Comparison of ENCODE assay signal across 9 cellular contexts in the genomic region with DNA sequence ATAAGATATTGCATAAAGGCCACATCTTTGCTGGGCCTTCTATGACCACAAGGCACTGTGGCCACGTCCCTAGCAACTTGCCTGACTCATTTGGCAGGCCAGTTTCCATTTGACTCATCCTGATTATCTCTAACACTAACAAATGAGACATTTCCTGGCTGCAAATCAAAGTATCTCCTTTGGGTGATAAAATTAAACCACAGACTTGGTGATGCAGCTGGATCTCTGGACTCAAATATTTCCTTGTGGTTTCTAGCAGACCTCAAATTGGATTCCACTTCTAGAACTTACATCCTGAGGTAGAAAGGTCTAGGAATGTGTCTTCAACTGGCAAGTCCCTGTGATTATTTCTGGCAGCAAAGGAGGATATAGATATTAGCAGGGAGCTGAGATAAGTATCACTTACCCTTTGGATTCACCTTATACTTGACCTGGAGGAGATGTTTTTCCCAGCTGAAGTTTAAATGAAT.
DNase-seq lines count a peak whose midpoint lies in the region; ATAC-seq, FAIRE-seq and TF ChIP-seq lines count a peak whose summit lies in the region.
"Had no signal": no experiment of that assay in that cellular context is flagged by ENCODE, and none has a peak within 500 bp of the region (broad histone marks: within the 10 kb centered on the region; RNA-seq: fewer than 3 reads in every experiment).

No MANE protein-coding gene starts in this region.

- H3K9me3 Mint-ChIP-seq in activated T-helper 1 cell treated with anti-CD3 and anti-CD28 coated beads, Interleukin-12 subunit alpha, Interleukin-12 subunit beta, Interleukin-2, Interleukin-4 antibody, amounts not matched to agents 30 ng/mL and 10 ng/mL and 1 ng/mL, durations not matched to agents 14 hours and 24 hours and 36 hours, result peaks cover 6% of the 10 kb centered on the region

- H3K27me3 ChIP-seq in HUES6 (ENCODE audit: control insufficient read depth, insufficient read depth, low read length), result no peaks in the 10 kb centered on the region
- H3K27me3 ChIP-seq in endothelial cell of umbilical vein (ENCODE audit: control insufficient read depth in 2 of 2, insufficient read depth in 2 of 2, low read length in 2 of 2), result peaks cover 0 to 13% of the 10 kb centered on the region in 2 experiments
- H3K27me3 ChIP-seq in thyroid gland, result no peaks in the 10 kb centered on the region

- peak; percentile 88 for FAIRE-seq in endothelial cell of umbilical vein (lab: Jason Lieb, UNC)

- ATAC-seq in GM21529 (IDR thresholded peaks at IDR 0.05; ENCODE audit: unreplicated experiment), result peak; percentile 69

- no peaks in the 10 kb centered on the region for H3K27me3 Mint-ChIP-seq in activated T-helper 1 cell treated with anti-CD3 and anti-CD28 coated beads, Interleukin-12 subunit alpha, Interleukin-12 subunit beta, Interleukin-2, Interleukin-4 antibody, amounts not matched to agents 30 ng/mL and 10 ng/mL and 1 ng/mL, durations not matched to agents 14 hours and 24 hours and 36 hours (ENCODE audit: insufficient read depth)
- H3K27me3 Mint-ChIP-seq: CD4-positive, CD25-positive, alpha-beta regulatory T cell had no signal

- no peak overlapping the region for H3K4me3 ChIP-seq in HUES6 (ENCODE audit: low read depth, low read length)
- H3K4me3 ChIP-seq in endothelial cell of umbilical vein (replicated peaks in 1 of 3; ENCODE audit: insufficient read depth in 1 of 3, low read depth in 1 of 3, low read length in 3 of 3), result no peak overlapping the region
- no peak overlapping the region for H3K4me3 ChIP-seq in thyroid gland (replicated peaks in 1 of 3)

- no peaks in the 10 kb centered on the region for H3K9me1 ChIP-seq in endothelial cell of umbilical vein (replicated peaks; ENCODE audit: control insufficient read depth, extremely low read depth, insufficient read depth, low read length)

- BruUV-seq in endothelial cell of umbilical vein (replicated peaks; lab: Mats Ljungman, UMichigan), result no TSS peak

- H3K9me3 ChIP-seq in HUES6 (ENCODE audit: control insufficient read depth, insufficient read depth, low read depth, low read length) (no peaks in the 10 kb centered on the region), endothelial cell of umbilical vein (replicated peaks; ENCODE audit: control insufficient read depth, insufficient read depth, low read length) (no peaks in the 10 kb centered on the region), thyroid gland (no peaks in the 10 kb centered on the region)

- intact Hi-C loops in endothelial cell of umbilical vein (cut with micrococcal nuclease) (no loop called here), thyroid gland (cut with DNase I) (no loop called here)
- intact Hi-C loops in activated T-helper 1 cell treated with anti-CD3 and anti-CD28 coated beads, Interleukin-12 subunit alpha, Interleukin-12 subunit beta, Interleukin-2, Interleukin-4 antibody, amounts not matched to agents 30 ng/mL and 10 ng/mL and 1 ng/mL, durations not matched to agents 14 hours and 24 hours and 36 hours (cut with micrococcal nuclease), result no loop called here

- H3K4me1 ChIP-seq in HUES6 (ENCODE audit: control insufficient read depth, insufficient read depth, low read length), result peaks cover 13% of the 10 kb centered on the region; the same call in 1 of the 2 replicates
- peaks cover 25% of the 10 kb centered on the region for H3K4me1 ChIP-seq in endothelial cell of umbilical vein (ENCODE audit: control insufficient read depth, extremely low read depth, insufficient read depth, low read length)
- H3K4me1 ChIP-seq in thyroid gland, result no peaks in the 10 kb centered on the region

- H3K36me3 ChIP-seq in HUES6 (ENCODE audit: control insufficient read depth, insufficient read depth, low read length), result no peaks in the 10 kb centered on the region
- H3K36me3 ChIP-seq in endothelial cell of umbilical vein (ENCODE audit: control insufficient read depth in 2 of 2, extremely low read depth in 1 of 2, insufficient read depth in 2 of 2, low read length in 2 of 2), result no peaks in the 10 kb centered on the region
- H3K36me3 ChIP-seq in thyroid gland, result no peaks in the 10 kb centered on the region

- no peak overlapping the region for H2AFZ ChIP-seq in endothelial cell of umbilical vein (ENCODE audit: low read depth, low read length)

- CTCF ChIA-PET in endothelial cell of umbilical vein (lab: Charles Lee), result no interaction called here

- 0 out of 2 replicates have a peak overlapping the region, but pooled peaks have one; percentile 34 for H3K27ac ChIP-seq in HUES6 (ENCODE audit: low read depth, low read length)
- peak overlapping the region; percentile 53 for H3K27ac ChIP-seq in endothelial cell of umbilical vein (ENCODE audit: insufficient read depth, low read depth, low read length)
- no peak overlapping the region for H3K27ac ChIP-seq in thyroid gland

- DNase-seq in A172 (ENCODE audit: low spot score) (peak; percentile 99), endothelial cell of umbilical vein (ENCODE audit: low read depth, low spot score) (peak; percentile 45), C1 segment of cervical spinal cord (lab: John Stamatoyannopoulos, UW) (no peak), NCI-H1436 (lab: John Stamatoyannopoulos, UW) (no peak), thyroid gland (no peak)
- DNase-seq in activated T-helper 1 cell treated with anti-CD3 and anti-CD28 coated beads, Interleukin-12 subunit alpha, Interleukin-12 subunit beta, Interleukin-2, Interleukin-4 antibody, amounts not matched to agents 30 ng/mL and 10 ng/mL and 1 ng/mL, durations not matched to agents 14 hours and 24 hours and 36 hours (ENCODE audit: low spot score), result no peak
- DNase-seq: CD4-positive, CD25-positive, alpha-beta regulatory T cell had no signal

- dilution Hi-C loops in endothelial cell of umbilical vein (cut with MboI; ENCODE audit: extremely low pct_ligation_motif_present, low sequenced_read_pairs), result no loop called here

- TF ChIP-seq POLR2A in endothelial cell of umbilical vein (IDR thresholded peaks at IDR 0.05; ENCODE audit: low read depth, low read length) (peak; percentile 23), thyroid gland (IDR thresholded peaks at IDR 0.05) (no peak)

- H3K4me3 Mint-ChIP-seq in activated T-helper 1 cell treated with anti-CD3 and anti-CD28 coated beads, Interleukin-12 subunit alpha, Interleukin-12 subunit beta, Interleukin-2, Interleukin-4 antibody, amounts not matched to agents 30 ng/mL and 10 ng/mL and 1 ng/mL, durations not matched to agents 14 hours and 24 hours and 36 hours, result no peak overlapping the region
- H3K4me3 Mint-ChIP-seq: CD4-positive, CD25-positive, alpha-beta regulatory T cell had no signal

- TF ChIP-seq CTCF in endothelial cell of umbilical vein (IDR thresholded peaks at IDR 0.05; ENCODE audit: extremely low read depth in 1 of 2, insufficient read depth in 1 of 2, low read depth in 1 of 2, low read length in 2 of 2) (no peak), thyroid gland (IDR thresholded peaks at IDR 0.05) (no peak)

- no peak overlapping the region for H3K27ac Mint-ChIP-seq in activated T-helper 1 cell treated with anti-CD3 and anti-CD28 coated beads, Interleukin-12 subunit alpha, Interleukin-12 subunit beta, Interleukin-2, Interleukin-4 antibody, amounts not matched to agents 30 ng/mL and 10 ng/mL and 1 ng/mL, durations not matched to agents 14 hours and 24 hours and 36 hours
- H3K27ac Mint-ChIP-seq: CD4-positive, CD25-positive, alpha-beta regulatory T cell had no signal

- peak overlapping the region; percentile 31 for H3K4me2 ChIP-seq in endothelial cell of umbilical vein (ENCODE audit: insufficient read depth, low read length)

- no peaks in the 10 kb centered on the region for H3K4me1 Mint-ChIP-seq in activated T-helper 1 cell treated with anti-CD3 and anti-CD28 coated beads, Interleukin-12 subunit alpha, Interleukin-12 subunit beta, Interleukin-2, Interleukin-4 antibody, amounts not matched to agents 30 ng/mL and 10 ng/mL and 1 ng/mL, durations not matched to agents 14 hours and 24 hours and 36 hours (ENCODE audit: low read depth)
- H3K4me1 Mint-ChIP-seq: CD4-positive, CD25-positive, alpha-beta regulatory T cell had no signal

- no peaks in the 10 kb centered on the region for H3K36me3 Mint-ChIP-seq in activated T-helper 1 cell treated with anti-CD3 and anti-CD28 coated beads, Interleukin-12 subunit alpha, Interleukin-12 subunit beta, Interleukin-2, Interleukin-4 antibody, amounts not matched to agents 30 ng/mL and 10 ng/mL and 1 ng/mL, durations not matched to agents 14 hours and 24 hours and 36 hours (ENCODE audit: low read depth)
- H3K36me3 Mint-ChIP-seq: CD4-positive, CD25-positive, alpha-beta regulatory T cell had no signal

- no peak overlapping the region for H3K9ac ChIP-seq in HUES6 (ENCODE audit: low read length)
- peak overlapping the region; percentile 21 for H3K9ac ChIP-seq in endothelial cell of umbilical vein (replicated peaks; ENCODE audit: extremely low read depth, insufficient read depth, low read length)

- no peaks in the 10 kb centered on the region for H3K79me2 ChIP-seq in endothelial cell of umbilical vein (ENCODE audit: control insufficient read depth, insufficient read depth, low read length)

- POLR2A ChIA-PET in endothelial cell of umbilical vein (lab: Charles Lee), result no interaction called here

- H4K20me1 ChIP-seq in endothelial cell of umbilical vein (replicated peaks; ENCODE audit: control insufficient read depth, extremely low read depth, insufficient read depth, low read length), result no peaks in the 10 kb centered on the region

- 0% methylated on average over 1 of the region's 1 CpG for WGBS in thyroid gland, 2 donors

TF ChIP-seq in endothelial cell of umbilical vein, 7 proteins besides CTCF, POLR2A, EP300 and RAD21:
- TF ChIP-seq FOS (IDR thresholded peaks at IDR 0.05; ENCODE audit: borderline replicate concordance, insufficient read depth, low read length), result peak; percentile 84
- TF ChIP-seq, protein P1, sequence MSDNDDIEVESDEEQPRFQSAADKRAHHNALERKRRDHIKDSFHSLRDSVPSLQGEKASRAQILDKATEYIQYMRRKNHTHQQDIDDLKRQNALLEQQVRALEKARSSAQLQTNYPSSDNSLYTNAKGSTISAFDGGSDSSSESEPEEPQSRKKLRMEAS (IDR thresholded peaks at IDR 0.05; ENCODE audit: insufficient read depth, insufficient read length), result no peak
- peak; percentile 89 for TF ChIP-seq GATA2 (IDR thresholded peaks at IDR 0.05; ENCODE audit: insufficient read depth, insufficient read length, low read depth, low read length)
- TF ChIP-seq EZH2 (IDR thresholded peaks at IDR 0.05; ENCODE audit: borderline replicate concordance, low read depth, low read length, severe bottlenecking), result no peak
- TF ChIP-seq POLR2AphosphoS5 (IDR thresholded peaks at IDR 0.05; ENCODE audit: insufficient read depth, low read depth, low read length), result peak; percentile 80
- TF ChIP-seq MYC (IDR thresholded peaks at IDR 0.05; ENCODE audit: low read depth, low read length), result no peak
- peak; percentile 68 for TF ChIP-seq JUN (IDR thresholded peaks at IDR 0.05; ENCODE audit: borderline replicate concordance, insufficient read depth, insufficient read length, low read depth)

Comparison
In these comparisons a context has a peak if more than half of its experiments do, and no peak if none do; other contexts are left out.
1. DNase-seq: peak in A172 (single experiment) and endothelial cell of umbilical vein (single experiment); none in C1 segment of cervical spinal cord (0 of 14), NCI-H1436 (single experiment), thyroid gland (0 of 2) and activated T-helper 1 cell treated with anti-CD3 and anti-CD28 coated beads, Interleukin-12 subunit alpha, Interleukin-12 subunit beta, Interleukin-2, Interleukin-4 antibody, amounts not matched to agents 30 ng/mL and 10 ng/mL and 1 ng/mL, durations not matched to agents 14 hours and 24 hours and 36 hours (single experiment).
2. H3K27ac ChIP-seq: peak in HUES6 (single experiment) and endothelial cell of umbilical vein (single experiment); none in thyroid gland (0 of 3).